In genomic region chr3:14016900-14017475, GRCh38 we compare ENCODE assay signal across 23 cellular contexts.
A peak's percentile ranks its signal among the peaks of the same experiment; 100 is the strongest.
DNase-seq lines count a peak whose midpoint lies in the region; ATAC-seq and TF ChIP-seq lines count a peak whose summit lies in the region.
"Had no signal": no experiment of that assay in that cellular context is flagged by ENCODE, and none has a peak within 500 bp of the region (broad histone marks: within the 10 kb centered on the region; RNA-seq: fewer than 3 reads in every experiment).

No MANE protein-coding gene starts in this region.

- peaks cover 0 to 14% (median 5%) of the 10 kb centered on the region in 3 donors for H3K9me3 ChIP-seq in esophagus squamous epithelium
- H3K9me3 ChIP-seq: BE2C, upper lobe of right lung had no signal

- ATAC-seq in GM18858 (IDR thresholded peaks at IDR 0.05; ENCODE audit: unreplicated experiment) = no peak
- ATAC-seq: effector memory CD8-positive, alpha-beta T cell; SK-N-SH treated with all-trans-retinoic acid at 6 μM for 48 hours; upper lobe of right lung had no signal

- no peak for TF ChIP-seq CTCF in esophagus squamous epithelium (IDR thresholded peaks at IDR 0.05)

- H3K27ac ChIP-seq in esophagus squamous epithelium = peak overlapping the region; percentile 83 to 91 (median 90)
- H3K27ac ChIP-seq: HL-60, sigmoid colon, upper lobe of right lung had no signal

- no peaks in the 10 kb centered on the region for H3K36me3 ChIP-seq in esophagus squamous epithelium
- H3K36me3 ChIP-seq: BE2C, sigmoid colon, upper lobe of right lung had no signal

- intact Hi-C loops in esophagus squamous epithelium (cut with DNase I) = no loop called here

- peak overlapping the region; percentile 39 to 61 (median 46) for H3K4me3 ChIP-seq in esophagus squamous epithelium
- H3K4me3 ChIP-seq: lung, sigmoid colon, upper lobe of right lung had no signal

- H3K27me3 ChIP-seq in esophagus squamous epithelium = no peaks in the 10 kb centered on the region
- H3K27me3 ChIP-seq: BE2C, sigmoid colon, upper lobe of right lung had no signal

- H3K4me1 ChIP-seq in esophagus squamous epithelium = peaks cover 0 to 12% (median 0%) of the 10 kb centered on the region in 3 donors
- H3K4me1 ChIP-seq: BE2C, sigmoid colon, upper lobe of right lung had no signal

- 26 to 69% methylated on average over 3 to 8 of the region's 8 CpGs for WGBS in esophagus squamous epithelium, 2 donors

- TF ChIP-seq POLR2A in esophagus squamous epithelium (IDR thresholded peaks at IDR 0.05) = peak in 3 of 4 donors; percentile 38 to 69 (median 45)

- peak; percentile 60 for DNase-seq in NCI-H748 (lab: John Stamatoyannopoulos, UW; ENCODE audit: unreplicated experiment)
- no peak for DNase-seq in NCI-H748 treated with DMSO at 0.1 percent for 48 hours (lab: John Stamatoyannopoulos, UW)
- peak; percentile 6 for DNase-seq in RPMI7951 (ENCODE audit: low read depth)
- DNase-seq in esophagus squamous epithelium (lab: John Stamatoyannopoulos, UW) = no peak
- peak; percentile 50 for DNase-seq in ureter (ENCODE audit: low spot score)
- no peak for DNase-seq in effector CD4-positive, alpha-beta T cell
- DNase-seq in cerebellum (ENCODE audit: low spot score) = no peak
- DNase-seq: activated CD8-positive, alpha-beta memory T cell treated with anti-CD3 and anti-CD28 coated beads for 24 hours; activated naive CD4-positive, alpha-beta T cell treated with anti-CD3 and anti-CD28 coated beads, Interleukin-2, amount 50 U/mL, for 16 hours; activated T-cell treated with anti-CD3 and anti-CD28 coated beads, Interleukin-2, amount 50 U/mL, for 48 hours; aorta; BE2C; effector memory CD8-positive, alpha-beta T cell; HCEC 1CT; KBM-7; NCI-H2029 treated with DMSO at 0.1 percent for 48 hours; sigmoid colon; T-helper 9 cell; upper lobe of right lung had no signal

Comparison
In these comparisons a context has a peak if more than half of its experiments do, and no peak if none do; other contexts are left out.
1. DNase-seq: peak in NCI-H748 (single experiment), RPMI7951 (single experiment) and ureter (single experiment); none in NCI-H748 treated with DMSO at 0.1 percent for 48 hours (single experiment), esophagus squamous epithelium (single experiment), effector CD4-positive, alpha-beta T cell (single experiment) and cerebellum (single experiment).